ENCODE assay signal across 12 cellular contexts in genomic region chr1:47024138-47024856, GRCh38. TPM values are rescaled to one million over a fixed set of nuclear protein-coding genes. Genes with fewer than 3 reads are reported as not detected.
DNase-seq lines count a peak whose midpoint lies in the region; ATAC-seq and TF ChIP-seq lines count a peak whose summit lies in the region.
"Had no signal": no experiment of that assay in that cellular context is flagged by ENCODE, and none has a peak within 500 bp of the region (broad histone marks: within the 10 kb centered on the region; RNA-seq: fewer than 3 reads in every experiment).

No MANE protein-coding gene starts in this region.

- H3K9me3 ChIP-seq in RWPE2 (ENCODE audit: severe bottlenecking) (no peaks in the 10 kb centered on the region), esophagus (ENCODE audit: control insufficient read depth in 2 of 2, insufficient read depth in 1 of 2, low read depth in 1 of 2, low read length in 1 of 2) (no peaks in the 10 kb centered on the region), neural progenitor cell (ENCODE audit: low read depth) (no peaks in the 10 kb centered on the region)
- no peaks in the 10 kb centered on the region for H3K9me3 ChIP-seq in CD8-positive, alpha-beta memory T cell (ENCODE audit: low read length)

- ATAC-seq in RWPE2 (ENCODE audit: low read depth) (no peak), GM21526 (IDR thresholded peaks at IDR 0.05; ENCODE audit: low FRiP score, unreplicated experiment) (no peak), HG02973 (IDR thresholded peaks at IDR 0.05; ENCODE audit: unreplicated experiment) (no peak)

- peaks cover 12% of the 10 kb centered on the region for H3K4me1 Mint-ChIP-seq in neural progenitor cell
- H3K4me1 Mint-ChIP-seq in CD8-positive, alpha-beta memory T cell = no peaks in the 10 kb centered on the region

- H3K4me3 ChIP-seq in ACC112 (ENCODE audit: low read depth, low read length) = peak overlapping the region; percentile 78
- peak overlapping the region; percentile 25 for H3K4me3 ChIP-seq in RWPE2 (ENCODE audit: severe bottlenecking)
- H3K4me3 ChIP-seq in esophagus (ENCODE audit: low read depth in 1 of 2, low read length in 2 of 2) = peak overlapping the region; percentile 54 to 59
- H3K4me3 ChIP-seq in neural progenitor cell = peak overlapping the region; percentile 62
- H3K4me3 ChIP-seq in CD8-positive, alpha-beta memory T cell (ENCODE audit: low read length) = no peak overlapping the region

- peaks cover 4% of the 10 kb centered on the region; the same call in 1 of the 2 replicates for H3K27me3 ChIP-seq in ACC112 (ENCODE audit: insufficient read depth, low read length)
- H3K27me3 ChIP-seq in RWPE2 (ENCODE audit: insufficient read depth, poor library complexity, severe bottlenecking) = no peaks in the 10 kb centered on the region
- H3K27me3 ChIP-seq in esophagus (ENCODE audit: control insufficient read depth in 1 of 2, insufficient read depth in 2 of 2, low read length in 2 of 2) = no peaks in the 10 kb centered on the region
- peaks cover 51% of the 10 kb centered on the region for H3K27me3 ChIP-seq in neural progenitor cell
- peaks cover 5% of the 10 kb centered on the region for H3K27me3 ChIP-seq in CD8-positive, alpha-beta memory T cell (ENCODE audit: insufficient read depth, low read length, poor library complexity, severe bottlenecking)

- no peak overlapping the region for H3K27ac ChIP-seq in ACC112 (ENCODE audit: low read depth, low read length)
- no peak overlapping the region for H3K27ac ChIP-seq in RWPE2 (ENCODE audit: poor library complexity, severe bottlenecking)
- H3K27ac ChIP-seq in esophagus (ENCODE audit: low read depth in 2 of 2, low read length in 1 of 2) = peak overlapping the region in 1 of 2 donors; percentile 48
- H3K27ac ChIP-seq in neural progenitor cell = no peak overlapping the region
- H3K27ac ChIP-seq in CD8-positive, alpha-beta memory T cell (ENCODE audit: low read depth, low read length) = no peak overlapping the region

- H3K36me3 Mint-ChIP-seq in neural progenitor cell = no peaks in the 10 kb centered on the region
- no peaks in the 10 kb centered on the region for H3K36me3 Mint-ChIP-seq in CD8-positive, alpha-beta memory T cell

- peaks cover 6% of the 10 kb centered on the region for H3K4me1 ChIP-seq in ACC112 (ENCODE audit: control insufficient read depth, insufficient read depth, low read length, unreplicated experiment)
- H3K4me1 ChIP-seq in RWPE2 (ENCODE audit: insufficient read depth, poor library complexity, severe bottlenecking) = no peaks in the 10 kb centered on the region
- no peaks in the 10 kb centered on the region for H3K4me1 ChIP-seq in esophagus (ENCODE audit: control insufficient read depth in 2 of 2, insufficient read depth in 2 of 2, low read length in 1 of 2)
- H3K4me1 ChIP-seq in neural progenitor cell = peaks cover 9% of the 10 kb centered on the region
- no peaks in the 10 kb centered on the region for H3K4me1 ChIP-seq in CD8-positive, alpha-beta memory T cell (ENCODE audit: insufficient read depth, low read length)

- peaks cover 2% of the 10 kb centered on the region for H3K9me3 Mint-ChIP-seq in neural progenitor cell
- H3K9me3 Mint-ChIP-seq in CD8-positive, alpha-beta memory T cell = no peaks in the 10 kb centered on the region

- H3K79me2 ChIP-seq in ACC112 (ENCODE audit: control insufficient read depth, insufficient read depth, low read length, unreplicated experiment) (no peaks in the 10 kb centered on the region), neural progenitor cell (ENCODE audit: low read depth) (no peaks in the 10 kb centered on the region)

- TF ChIP-seq CTCF in RWPE2 (IDR thresholded peaks at IDR 0.05; ENCODE audit: poor library complexity, severe bottlenecking) = no peak
- no peak for TF ChIP-seq CTCF in neural progenitor cell (IDR thresholded peaks at IDR 0.05)

- H4K20me1 ChIP-seq in neural progenitor cell (ENCODE audit: low read depth) = no peaks in the 10 kb centered on the region

- POLR2A ChIA-PET in CD8-positive, alpha-beta memory T cell (lab: Charles Lee) = no interaction called here

- peaks cover 9% of the 10 kb centered on the region for H3F3A ChIP-seq in neural progenitor cell (ENCODE audit: low read depth)

- peaks cover 37% of the 10 kb centered on the region for H3K27me3 Mint-ChIP-seq in neural progenitor cell (ENCODE audit: insufficient read depth, low read depth)
- peaks cover 29 to 32% of the 10 kb centered on the region in 2 donors for H3K27me3 Mint-ChIP-seq in CD8-positive, alpha-beta memory T cell

- no peak overlapping the region for H3K27ac Mint-ChIP-seq in neural progenitor cell
- no peak overlapping the region for H3K27ac Mint-ChIP-seq in CD8-positive, alpha-beta memory T cell

- DNase-seq in RWPE2 (ENCODE audit: low spot score) = no peak
- peak; percentile 4 for DNase-seq in neural progenitor cell (ENCODE audit: low spot score)
- DNase-seq in NCI-H187 treated with DMSO at 0.1 percent for 48 hours (lab: John Stamatoyannopoulos, UW) = no peak
- DNase-seq in CD8-positive, alpha-beta memory T cell = no peak
- DNase-seq: activated CD4-positive, alpha-beta T cell treated with anti-CD3 and anti-CD28 coated beads for 48 hours; AML-193; SHP77 had no signal

- H3K9ac ChIP-seq in neural progenitor cell = no peak overlapping the region

- CTCF ChIA-PET in CD8-positive, alpha-beta memory T cell (lab: Charles Lee) = no interaction called here

- H2AFZ ChIP-seq in ACC112 (ENCODE audit: low read length, unreplicated experiment) (no peak overlapping the region), neural progenitor cell (replicated peaks) (peak overlapping the region; percentile 97)

- H3K36me3 ChIP-seq in ACC112 (ENCODE audit: insufficient read depth, low read length) (no peaks in the 10 kb centered on the region), RWPE2 (ENCODE audit: low read depth) (no peaks in the 10 kb centered on the region), esophagus (ENCODE audit: control insufficient read depth in 2 of 2, insufficient read depth in 2 of 2, low read length in 1 of 2) (no peaks in the 10 kb centered on the region), neural progenitor cell (no peaks in the 10 kb centered on the region)
- no peaks in the 10 kb centered on the region for H3K36me3 ChIP-seq in CD8-positive, alpha-beta memory T cell (ENCODE audit: insufficient read depth, low read length)

- peak overlapping the region; percentile 75 for H3K4me3 Mint-ChIP-seq in neural progenitor cell
- no peak overlapping the region for H3K4me3 Mint-ChIP-seq in CD8-positive, alpha-beta memory T cell

- WGBS in esophagus, 2 donors = 19 to 23% methylated on average over 8 of the region's 8 CpGs

- H3K4me2 ChIP-seq in neural progenitor cell = peak overlapping the region; percentile 91

RNA-seq across cellular contexts. Expression of gene CYP4X1, which starts 0.8 kb away (rescaled TPM):
- polyA plus RNA-seq in esophagus = 10 to 100 TPM; 12.0 to 15.3 TPM
- 0.17 and 0.19 TPM in 2 replicates for total RNA-seq in neural progenitor cell (ENCODE audit: low replicate concordance)
- total RNA-seq in CD8-positive, alpha-beta memory T cell = not detected
- polyA plus RNA-seq in CD8-positive, alpha-beta memory T cell = not detected
- total RNA-seq: myocyte had no signal

RNA-seq across cellular contexts. Expression of gene CYP4Z1, which starts 42.7 kb away (rescaled TPM):
- polyA plus RNA-seq in esophagus = under 1 TPM; 0.20 to 0.73 TPM
- not detected in 2 replicates for total RNA-seq in neural progenitor cell (ENCODE audit: low replicate concordance)
- total RNA-seq in CD8-positive, alpha-beta memory T cell = not detected
- not detected for polyA plus RNA-seq in CD8-positive, alpha-beta memory T cell
- total RNA-seq: myocyte had no signal
